ENCODE assay signal across 9 cellular contexts in genomic region chr5:50393925-50394609, GRCh38. TPM values are rescaled to one million over a fixed set of nuclear protein-coding genes. Genes with fewer than 3 reads are reported as not detected.
DNase-seq lines count a peak whose midpoint lies in the region; ATAC-seq, FAIRE-seq and TF ChIP-seq lines count a peak whose summit lies in the region.
"Not testable (repeated sequence)": the region's sequence is repeated elsewhere in the genome, so short reads cannot be mapped to it uniquely, and the experiment has no call there.
"Had no signal": no experiment of that assay in that cellular context is flagged by ENCODE, and none has a peak within 500 bp of the region (broad histone marks: within the 10 kb centered on the region; RNA-seq: fewer than 3 reads in every experiment).

No MANE protein-coding gene starts in this region.

- H3K4me1 ChIP-seq in adipocyte (ENCODE audit: control insufficient read depth, insufficient read depth, low read length); H1 (replicated peaks in 1 of 4; ENCODE audit: control insufficient read depth in 3 of 4, insufficient read depth in 4 of 4, low read length in 3 of 4): not testable (repeated sequence)
- H3K4me1 ChIP-seq in foreskin keratinocyte: peaks cover 27% of the 10 kb centered on the region

- not testable (repeated sequence) for H3K27ac ChIP-seq in H1 (ENCODE audit: low read depth, low read length); foreskin keratinocyte

- H2BK20ac ChIP-seq in H1 (ENCODE audit: low read length): not testable (repeated sequence)

- H4K5ac ChIP-seq in H1 (ENCODE audit: insufficient read length, low read depth, low read length): not testable (repeated sequence)

- not testable (repeated sequence) for H3K79me1 ChIP-seq in H1 (ENCODE audit: low read depth, low read length)

- H3K9ac ChIP-seq in adipocyte (ENCODE audit: low read length); H1 (replicated peaks in 1 of 4; ENCODE audit: extremely low read depth in 1 of 4, low read depth in 3 of 4, low read length in 3 of 4): not testable (repeated sequence)

- H2BK12ac ChIP-seq in H1 (ENCODE audit: low read depth, low read length): not testable (repeated sequence)

- not testable (repeated sequence) for TF ChIP-seq RAD21 in H1 (IDR thresholded peaks at IDR 0.05 in 1 of 2, conservative IDR thresholded peaks at IDR 0.05 in 1 of 2; ENCODE audit: low read depth in 2 of 2, low read length in 2 of 2)

- not testable (repeated sequence) for H2BK5ac ChIP-seq in H1 (ENCODE audit: low read depth, low read length)

- H3K14ac ChIP-seq in H1 (ENCODE audit: insufficient read length): not testable (repeated sequence)

- FAIRE-seq in H54 (lab: Jason Lieb, UNC) (peak; percentile 97), H1 (lab: Jason Lieb, UNC) (peak; percentile 69)

- H4K8ac ChIP-seq in H1 (ENCODE audit: extremely low read depth, insufficient read depth, low read length): not testable (repeated sequence)

- POLR2A ChIA-PET in H1 (lab: Charles Lee; ENCODE audit: partially characterized antibody): not testable (repeated sequence)

- H2BK120ac ChIP-seq in H1 (replicated peaks; ENCODE audit: low read depth, low read length): not testable (repeated sequence)

- H2AFZ ChIP-seq in H1 (ENCODE audit: low read length): not testable (repeated sequence)

- DNase-seq in AG10803 (ENCODE audit: low read depth): peak; percentile 72
- peak; percentile 1 for DNase-seq in H54 (ENCODE audit: insufficient read length, low spot score)
- DNase-seq in NCI-H226: peak; percentile 87
- DNase-seq in adipocyte (ENCODE audit: low read depth): peak; percentile 22
- not testable (repeated sequence) for DNase-seq in H1 (ENCODE audit: low read depth in 1 of 2, low spot score in 2 of 2)
- peak; percentile 80 to 91 for DNase-seq in foreskin keratinocyte
- DNase-seq in non-pigmented ciliary epithelial cell (ENCODE audit: low read depth): peak; percentile 23

- H3K36me3 ChIP-seq in adipocyte (ENCODE audit: control insufficient read depth, insufficient read depth, low read length, severe bottlenecking); H1 (ENCODE audit: control insufficient read depth in 2 of 4, insufficient read depth in 4 of 4, low read length in 3 of 4): not testable (repeated sequence)

- not testable (repeated sequence) for H4K20me1 ChIP-seq in H1 (replicated peaks in 1 of 2; ENCODE audit: control insufficient read depth in 1 of 2, insufficient read depth in 2 of 2, low read length in 2 of 2)

- TF ChIP-seq CTCF in AG10803 (conservative IDR thresholded peaks at IDR 0.05; ENCODE audit: low read length); H1 (IDR thresholded peaks at IDR 0.05; ENCODE audit: control extremely low read depth in 1 of 3, insufficient read depth in 1 of 3, low read depth in 1 of 3, low read length in 3 of 3); foreskin keratinocyte (conservative IDR thresholded peaks at IDR 0.05): not testable (repeated sequence)

- not testable (repeated sequence) for H2BK15ac ChIP-seq in H1 (ENCODE audit: low read length)

- H3K4ac ChIP-seq in H1 (replicated peaks; ENCODE audit: insufficient read length, low read depth, low read length): not testable (repeated sequence)

- H3K4me2 ChIP-seq in H1 (ENCODE audit: insufficient read depth in 1 of 2, low read depth in 2 of 2, low read length in 2 of 2): not testable (repeated sequence)

- not testable (repeated sequence) for H2AK5ac ChIP-seq in H1 (ENCODE audit: low read depth, low read length)

- H4K91ac ChIP-seq in H1 (replicated peaks; ENCODE audit: insufficient read length, low read length): not testable (repeated sequence)

- H3K56ac ChIP-seq in H1 (replicated peaks; ENCODE audit: insufficient read length, low read depth, low read length): not testable (repeated sequence)

- H3K9me3 ChIP-seq in adipocyte (ENCODE audit: control insufficient read depth, low read length); H1 (ENCODE audit: insufficient read depth in 2 of 2, low read depth in 1 of 2, low read length in 1 of 2): not testable (repeated sequence)

- not testable (repeated sequence) for TF ChIP-seq EP300 in H1 (IDR thresholded peaks at IDR 0.05; ENCODE audit: borderline replicate concordance in 1 of 2, low read depth in 2 of 2, low read length in 2 of 2)

- H3K79me2 ChIP-seq in H1 (ENCODE audit: control insufficient read depth in 1 of 2, insufficient read depth in 2 of 2, low read length in 2 of 2): not testable (repeated sequence)

- TF ChIP-seq POLR2A in H54 (IDR thresholded peaks at IDR 0.05; ENCODE audit: low read depth, low read length); H1 (IDR thresholded peaks at IDR 0.05; ENCODE audit: control extremely low read depth in 1 of 2, low read depth in 2 of 2, low read length in 2 of 2): not testable (repeated sequence)

- H3K27me3 ChIP-seq in adipocyte (replicated peaks; ENCODE audit: control insufficient read depth, insufficient read depth, low read length); H1 (replicated peaks in 1 of 4; ENCODE audit: control insufficient read depth in 3 of 4, extremely low read depth in 1 of 4, insufficient read depth in 3 of 4, low read length in 3 of 4); foreskin keratinocyte: not testable (repeated sequence)

- H3K18ac ChIP-seq in H1 (ENCODE audit: extremely low read depth, low read length): not testable (repeated sequence)

- ATAC-seq in foreskin keratinocyte: peak; percentile 100

- not testable (repeated sequence) for H3K23ac ChIP-seq in H1 (ENCODE audit: insufficient read length)

- CTCF ChIA-PET in H1 (lab: Charles Lee; ENCODE audit: partially characterized antibody): not testable (repeated sequence)

- WGBS in H1 (ENCODE audit: extremely low coverage in 1 of 2, insufficient coverage in 1 of 2, insufficient read length in 1 of 2, insufficient replicate concordance in 2 of 2, low coverage in 1 of 2, low lambda C conversion rate in 2 of 2, missing lambda C conversion rate in 1 of 2), 2 experiments: 86% methylated on average over 2 of the region's 2 CpGs; no CpG with 5 or more reads in 1 of the 2 experiments

- H3K4me3 ChIP-seq in AG10803 (ENCODE audit: low read length); adipocyte (ENCODE audit: low read length); H1 (ENCODE audit: extremely low read depth in 1 of 4, insufficient read depth in 2 of 4, low read depth in 3 of 4, low read length in 4 of 4): not testable (repeated sequence)

- not testable (repeated sequence) for H3K23me2 ChIP-seq in H1 (ENCODE audit: low read depth, low read length)

RNA-seq across cellular contexts. Expression of gene EMB, which starts 47.0 kb away (rescaled TPM):
- 44.6 and 48.4 TPM in 2 replicates for total RNA-seq in H1 (2021; fragmentation: NEBNext Ultra II Directional; extraction: Animal tissue kit (Norgen Biotek cat#: 25700))
- 13.6 and 29.3 TPM in 2 replicates for polyA plus RNA-seq in H1 (2011; rRNA removed)
- 18.3 TPM for polyA plus RNA-seq in H1 (2011; cell fraction: cytosol; rRNA removed)
- 10.0 TPM for polyA plus RNA-seq in H1 (2011; cell fraction: nucleus; rRNA removed)
- polyA plus RNA-seq in H1 (2012, experiment 1 of 2): 12.1 to 21.7 TPM (median 13.6 TPM) in 4 replicates
- polyA plus RNA-seq in H1 (2012, experiment 2 of 2): 1.7 TPM
- polyA plus RNA-seq in H1 (2013, experiment 1 of 2): 38.4 TPM
- 41.3 TPM for polyA plus RNA-seq in H1 (2013, experiment 2 of 2)
- polyA minus RNA-seq in H1 (2011; rRNA and poly(A)+ RNA removed): 15.8 and 23.4 TPM in 2 replicates
- polyA minus RNA-seq in H1 (2011; cell fraction: cytosol; rRNA and poly(A)+ RNA removed): 17.0 TPM
- polyA minus RNA-seq in H1 (2011; cell fraction: nucleus; rRNA and poly(A)+ RNA removed): 48.3 TPM
- 65.1 and 66.2 TPM in 2 replicates for total RNA-seq in foreskin keratinocyte
- 20.3 and 22.3 TPM in 2 replicates for polyA plus RNA-seq in foreskin keratinocyte
- total RNA-seq: H4, SJSA1 had no signal
